ENCODE assay signal across 8 cellular contexts in the genomic region with DNA sequence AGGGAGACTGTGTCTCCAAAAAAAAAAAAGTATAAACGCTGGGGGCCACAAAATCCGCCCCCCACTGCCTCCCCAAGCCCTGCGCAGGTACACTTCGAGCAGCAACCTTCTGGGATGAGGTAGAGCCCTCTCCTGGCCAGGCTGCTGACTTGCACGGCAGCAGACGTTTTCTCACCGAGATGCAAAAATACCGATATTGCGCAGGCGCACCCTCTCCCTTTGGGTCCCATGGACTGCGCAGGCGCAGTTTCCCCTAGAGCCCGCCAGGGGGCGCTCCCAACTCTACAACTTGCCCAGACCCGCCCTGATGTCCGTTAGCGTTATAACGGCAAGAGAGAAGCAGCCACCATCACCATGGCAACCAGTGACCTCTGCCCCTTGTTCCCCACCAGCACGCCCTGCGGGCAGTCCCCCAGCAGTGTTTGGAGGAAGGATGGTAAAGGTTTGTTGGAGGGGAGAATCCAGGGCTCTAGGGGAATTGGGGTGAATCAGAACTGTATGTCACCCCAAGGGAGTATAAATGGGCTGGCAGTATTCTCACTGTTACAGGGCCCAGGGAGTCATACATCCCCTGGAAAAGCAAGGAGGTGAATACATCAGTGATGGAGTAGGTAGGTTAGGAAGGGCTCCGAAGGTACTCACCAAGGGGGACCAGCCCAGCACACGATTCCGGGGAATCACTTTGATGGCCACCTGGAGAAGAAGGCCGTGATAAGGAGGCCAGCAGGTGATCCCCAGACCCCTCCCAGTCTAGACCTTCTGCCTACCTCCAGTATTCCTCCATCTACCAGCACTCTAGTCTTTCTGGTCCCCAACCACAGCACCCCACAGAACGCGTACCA. TPM values are rescaled to one million over a fixed set of nuclear protein-coding genes. Genes with fewer than 3 reads are reported as not detected.
A peak's percentile ranks its signal among the peaks of the same experiment; 100 is the strongest.
DNase-seq lines count a peak whose midpoint lies in the region; TF ChIP-seq lines count a peak whose summit lies in the region.

No MANE protein-coding gene starts in this region.

- peaks cover 37% of the 10 kb centered on the region for H3K36me3 ChIP-seq in H7 (replicated peaks; ENCODE audit: control insufficient read depth, insufficient read depth, low read length)
- H3K36me3 ChIP-seq in ovary, result no peaks in the 10 kb centered on the region
- peaks cover 3 to 4% of the 10 kb centered on the region in 2 donors for H3K36me3 ChIP-seq in thyroid gland

- H3K4me1 Mint-ChIP-seq in activated naive CD8-positive, alpha-beta T cell treated with anti-CD3 and anti-CD28 coated beads for 36 hours, result peaks cover 44% of the 10 kb centered on the region
- peaks cover 15% of the 10 kb centered on the region for H3K4me1 Mint-ChIP-seq in glutamatergic neuron (ENCODE audit: low read depth, unreplicated experiment)

- WGBS in ovary, 3 donors, result 33 to 34% (median 33%) methylated on average over 25 to 26 of the region's 26 CpGs
- 26 to 43% methylated on average over 10 to 17 of the region's 26 CpGs for WGBS in thyroid gland, 2 donors

- H3K27ac Mint-ChIP-seq in activated naive CD8-positive, alpha-beta T cell treated with anti-CD3 and anti-CD28 coated beads for 36 hours, result peak overlapping the region; percentile 96
- peak overlapping the region; percentile 46 for H3K27ac Mint-ChIP-seq in glutamatergic neuron (ENCODE audit: unreplicated experiment)

- H3K4me3 ChIP-seq in H7 (ENCODE audit: insufficient read depth, low read depth, low read length) (peak overlapping the region; percentile 87), ovary (no peak overlapping the region), thyroid gland (replicated peaks in 1 of 3) (peak overlapping the region in 1 of 3 donors; percentile 42)

- no peak for TF ChIP-seq POLR2A in ovary (IDR thresholded peaks at IDR 0.05)
- no peak for TF ChIP-seq POLR2A in thyroid gland (IDR thresholded peaks at IDR 0.05)

- intact Hi-C loops in ovary (cut with DNase I) (no loop called here), thyroid gland (cut with DNase I) (no loop called here)

- H3K4me1 ChIP-seq in ovary (ENCODE audit: insufficient read depth) (no peaks in the 10 kb centered on the region), thyroid gland (peaks cover 4 to 12% of the 10 kb centered on the region in 2 donors)

- H3K9me3 ChIP-seq in ovary (no peaks in the 10 kb centered on the region), thyroid gland (no peaks in the 10 kb centered on the region)

- DNase-seq in DMS79 (lab: John Stamatoyannopoulos, UW) (peak; percentile 77), H7 (peak; percentile 94), NCI-H1092 treated with DMSO at 0.1 percent for 48 hours (lab: John Stamatoyannopoulos, UW) (peak; percentile 96), SKM-1 treated with dmso at 0.1 percent for 144 hours (lab: John Stamatoyannopoulos, UW; ENCODE audit: unreplicated experiment) (peak; percentile 78), glutamatergic neuron (peak; percentile 85), ovary (peak; percentile 87 to 93 (median 90)), thyroid gland (peak; percentile 88 to 89)
- DNase-seq in activated naive CD8-positive, alpha-beta T cell treated with anti-CD3 and anti-CD28 coated beads for 36 hours, result peak; percentile 85

- no peak for TF ChIP-seq EP300 in ovary (IDR thresholded peaks at IDR 0.05)

- H3K27me3 ChIP-seq in H7 (ENCODE audit: control insufficient read depth, insufficient read depth, low read length) (no peaks in the 10 kb centered on the region), ovary (no peaks in the 10 kb centered on the region), thyroid gland (no peaks in the 10 kb centered on the region)

- H3K27ac ChIP-seq in ovary (peak overlapping the region in 1 of 2 donors; percentile 38), thyroid gland (no peak overlapping the region)

- peaks cover 70% of the 10 kb centered on the region for H3K36me3 Mint-ChIP-seq in activated naive CD8-positive, alpha-beta T cell treated with anti-CD3 and anti-CD28 coated beads for 36 hours
- H3K36me3 Mint-ChIP-seq in glutamatergic neuron (ENCODE audit: unreplicated experiment), result no peaks in the 10 kb centered on the region

- H3K9me3 Mint-ChIP-seq in activated naive CD8-positive, alpha-beta T cell treated with anti-CD3 and anti-CD28 coated beads for 36 hours, result no peaks in the 10 kb centered on the region
- peaks cover 6% of the 10 kb centered on the region for H3K9me3 Mint-ChIP-seq in glutamatergic neuron (ENCODE audit: unreplicated experiment)

- peak; percentile 93 for TF ChIP-seq CTCF in glutamatergic neuron (IDR thresholded peaks at IDR 0.05; ENCODE audit: partially characterized antibody, unreplicated experiment)
- peak; percentile 73 to 91 (median 89) for TF ChIP-seq CTCF in ovary (IDR thresholded peaks at IDR 0.05)
- TF ChIP-seq CTCF in thyroid gland (IDR thresholded peaks at IDR 0.05), result peak; percentile 76 to 90 (median 86)

- peak overlapping the region; percentile 90 for H3K4me3 Mint-ChIP-seq in activated naive CD8-positive, alpha-beta T cell treated with anti-CD3 and anti-CD28 coated beads for 36 hours
- H3K4me3 Mint-ChIP-seq in glutamatergic neuron (ENCODE audit: unreplicated experiment), result peak overlapping the region; percentile 89

- peaks cover 10% of the 10 kb centered on the region for H3K27me3 Mint-ChIP-seq in activated naive CD8-positive, alpha-beta T cell treated with anti-CD3 and anti-CD28 coated beads for 36 hours
- H3K27me3 Mint-ChIP-seq in glutamatergic neuron (ENCODE audit: unreplicated experiment), result peaks cover 5% of the 10 kb centered on the region

RNA-seq across cellular contexts. Expression of a gene that starts 1.5 kb away (rescaled TPM):
- 161 and 207 TPM in 2 replicates for total RNA-seq in H7 (2014; rRNA removed; shearing (Covaris generic))
- 100 to 1,000 TPM; 213 to 219 TPM for total RNA-seq in activated naive CD8-positive, alpha-beta T cell treated with anti-CD3 and anti-CD28 coated beads for 36 hours
- total RNA-seq in glutamatergic neuron (ENCODE audit: unreplicated experiment), result 16.5 TPM
- 10 to 100 TPM in 1 of 7 donors, 1 to 10 TPM in 6; 6.3 to 13.0 (median 8.8) TPM for total RNA-seq in ovary
- polyA plus RNA-seq in ovary, result 10 to 100 TPM in 1 of 2 donors, 1 to 10 TPM in 1; 8.9 to 22.9 TPM
- 10 to 100 TPM in 1 of 4 donors, 1 to 10 TPM in 3; 4.8 to 12.1 (median 5.9) TPM for total RNA-seq in thyroid gland

RNA-seq across cellular contexts. Expression of a gene that starts 5.9 kb away (rescaled TPM):
- 12.0 and 12.3 TPM in 2 replicates for total RNA-seq in H7 (2014; rRNA removed; shearing (Covaris generic))
- 10 to 100 TPM; 20.8 to 24.0 TPM for total RNA-seq in activated naive CD8-positive, alpha-beta T cell treated with anti-CD3 and anti-CD28 coated beads for 36 hours
- total RNA-seq in glutamatergic neuron (ENCODE audit: unreplicated experiment) (22.1 TPM), ovary (10 to 100 TPM in 4 of 7 donors, 1 to 10 TPM in 3; 8.2 to 18.8 (median 12.5) TPM), thyroid gland (10 to 100 TPM; 26.9 to 47.8 (median 32.3) TPM)
- 10 to 100 TPM; 10.3 to 14.3 TPM for polyA plus RNA-seq in ovary

RNA-seq across cellular contexts. Expression of a gene that starts 19.6 kb away (rescaled TPM):
- total RNA-seq in H7 (2014; rRNA removed; shearing (Covaris generic)), result 30.2 and 39.8 TPM in 2 replicates
- total RNA-seq in activated naive CD8-positive, alpha-beta T cell treated with anti-CD3 and anti-CD28 coated beads for 36 hours, result 10 to 100 TPM; 84.3 to 85.7 TPM
- total RNA-seq in glutamatergic neuron (ENCODE audit: unreplicated experiment), result 120 TPM
- total RNA-seq in ovary, result 100 to 1,000 TPM in 5 of 7 donors, 10 to 100 TPM in 2; 85.8 to 149 (median 105) TPM
- polyA plus RNA-seq in ovary, result 100 to 1,000 TPM in 1 of 2 donors, 10 to 100 TPM in 1; 71.2 to 145 TPM
- 10 to 100 TPM; 52.4 to 76.2 (median 57.2) TPM for total RNA-seq in thyroid gland

RNA-seq across cellular contexts. Expression of a gene that starts 19.8 kb away (rescaled TPM):
- total RNA-seq in H7 (2014; rRNA removed; shearing (Covaris generic)), result 129 and 157 TPM in 2 replicates
- total RNA-seq in activated naive CD8-positive, alpha-beta T cell treated with anti-CD3 and anti-CD28 coated beads for 36 hours, result 10 to 100 TPM; 57.8 to 60.5 TPM
- total RNA-seq in glutamatergic neuron (ENCODE audit: unreplicated experiment) (71.8 TPM), ovary (10 to 100 TPM; 28.1 to 43.9 (median 32.8) TPM), thyroid gland (10 to 100 TPM; 34.3 to 53.1 (median 41.2) TPM)
- 10 to 100 TPM in 1 of 2 donors, 1 to 10 TPM in 1; 7.2 to 37.2 TPM for polyA plus RNA-seq in ovary

RNA-seq across cellular contexts. Expression of a gene that starts 40.0 kb away (rescaled TPM):
- total RNA-seq in H7 (2014; rRNA removed; shearing (Covaris generic)), result 32.6 and 35.1 TPM in 2 replicates
- total RNA-seq in activated naive CD8-positive, alpha-beta T cell treated with anti-CD3 and anti-CD28 coated beads for 36 hours, result 10 to 100 TPM; 57.3 to 59.5 TPM
- total RNA-seq in glutamatergic neuron (ENCODE audit: unreplicated experiment) (68.3 TPM), ovary (10 to 100 TPM; 25.8 to 57.8 (median 53.8) TPM), thyroid gland (10 to 100 TPM; 33.9 to 52.4 (median 43.3) TPM)
- 10 to 100 TPM; 41.9 to 72.7 TPM for polyA plus RNA-seq in ovary
